1 cellular context compared by ENCODE assay signal in genomic region chr19:46984077-46985010, GRCh38.
TF ChIP-seq lines count a peak whose summit lies in the region.

No MANE protein-coding gene starts in this region.

TF ChIP-seq in HepG2, 621 proteins besides CTCF, POLR2A, EP300 and RAD21 (continues in another document):
- TF ChIP-seq ZBTB33 (CRISPR knock-in tag; IDR thresholded peaks at IDR 0.05), result peak; percentile 54; the same call in 1 of the 2 replicates
- TF ChIP-seq ZBTB43 (CRISPR knock-in tag; conservative IDR thresholded peaks at IDR 0.05), result no peak; the same call in 1 of the 2 replicates
- no peak for TF ChIP-seq ELK4 (CRISPR knock-in tag; IDR thresholded peaks at IDR 0.05; ENCODE audit: borderline replicate concordance)
- TF ChIP-seq KLF12 (CRISPR knock-in tag; IDR thresholded peaks at IDR 0.05; ENCODE audit: borderline replicate concordance), result no peak; the same call in 1 of the 2 replicates
- peak; percentile 67; the same call in 1 of the 2 replicates for TF ChIP-seq ZBED4 (CRISPR knock-in tag; IDR thresholded peaks at IDR 0.05; ENCODE audit: borderline replicate concordance)
- no peak for TF ChIP-seq TRIM22 (IDR thresholded peaks at IDR 0.05)
- no peak for TF ChIP-seq CHCHD3 (CRISPR knock-in tag; IDR thresholded peaks at IDR 0.05)
- TF ChIP-seq TBX2 (CRISPR knock-in tag; IDR thresholded peaks at IDR 0.05; ENCODE audit: borderline replicate concordance), result peak; percentile 96
- TF ChIP-seq ZNF724P (CRISPR knock-in tag; IDR thresholded peaks at IDR 0.05; ENCODE audit: borderline replicate concordance), result no peak
- no peak for TF ChIP-seq ZNF775 (CRISPR knock-in tag; IDR thresholded peaks at IDR 0.05; ENCODE audit: borderline replicate concordance)
- peak; percentile 69; the same call in 1 of the 2 replicates for TF ChIP-seq ZNF136 (CRISPR knock-in tag; IDR thresholded peaks at IDR 0.05; ENCODE audit: low read depth)
- no peak for TF ChIP-seq SNAPC2 (CRISPR knock-in tag; IDR thresholded peaks at IDR 0.05)
- 0 out of 2 replicates have a peak, but pooled peaks have one; percentile 14 for TF ChIP-seq ZNF709 (CRISPR knock-in tag; IDR thresholded peaks at IDR 0.05)
- 0 out of 2 replicates have a peak, but pooled peaks have one; percentile 52 for TF ChIP-seq ATF5 (CRISPR knock-in tag; IDR thresholded peaks at IDR 0.05; ENCODE audit: low read depth)
- no peak for TF ChIP-seq ZNF720 (CRISPR knock-in tag; IDR thresholded peaks at IDR 0.05)
- peak; percentile 74; the same call in 1 of the 2 replicates for TF ChIP-seq HNF4A (CRISPR knock-in tag; IDR thresholded peaks at IDR 0.05)
- no peak for TF ChIP-seq ZNF432 (CRISPR knock-in tag; IDR thresholded peaks at IDR 0.05; ENCODE audit: borderline replicate concordance)
- no peak for TF ChIP-seq ZBTB2 (CRISPR knock-in tag; IDR thresholded peaks at IDR 0.05; ENCODE audit: low read depth)
- 0 out of 2 replicates have a peak, but pooled peaks have one; percentile 63 for TF ChIP-seq ZNF614 (CRISPR knock-in tag; IDR thresholded peaks at IDR 0.05; ENCODE audit: borderline replicate concordance)
- TF ChIP-seq NCOA2 (CRISPR knock-in tag; IDR thresholded peaks at IDR 0.05), result peak; percentile 92
- peak; percentile 59; the same call in 1 of the 2 replicates for TF ChIP-seq JUN (CRISPR knock-in tag; IDR thresholded peaks at IDR 0.05)
- peak; percentile 87 for TF ChIP-seq PHF21A (CRISPR knock-in tag; IDR thresholded peaks at IDR 0.05)
- TF ChIP-seq FOXK2 (IDR thresholded peaks at IDR 0.05), result peak; percentile 83
- peak; percentile 80; the same call in 1 of the 2 replicates for TF ChIP-seq POGK (CRISPR knock-in tag; conservative IDR thresholded peaks at IDR 0.05)
- TF ChIP-seq HOXD1 (CRISPR knock-in tag; IDR thresholded peaks at IDR 0.05), result peak; percentile 87
- TF ChIP-seq HMG20A (CRISPR knock-in tag; IDR thresholded peaks at IDR 0.05; ENCODE audit: borderline replicate concordance), result peak; percentile 87
- TF ChIP-seq CENPX (CRISPR knock-in tag; IDR thresholded peaks at IDR 0.05), result no peak
- TF ChIP-seq NFYC (CRISPR knock-in tag; IDR thresholded peaks at IDR 0.05), result 0 out of 2 replicates have a peak, but pooled peaks have one; percentile 14
- no peak for TF ChIP-seq KLF11 (CRISPR knock-in tag; IDR thresholded peaks at IDR 0.05)
- no peak for TF ChIP-seq RBM22 (optimal IDR thresholded peaks at IDR 0.05; ENCODE audit: low read length)
- TF ChIP-seq FOXO4 (CRISPR knock-in tag; conservative IDR thresholded peaks at IDR 0.05), result no peak
- peak; percentile 45; the same call in 1 of the 2 replicates for TF ChIP-seq ZNF232 (CRISPR knock-in tag; IDR thresholded peaks at IDR 0.05; ENCODE audit: borderline replicate concordance)
- peak; percentile 11; the same call in 1 of the 2 replicates for TF ChIP-seq ZNF281 (CRISPR knock-in tag; IDR thresholded peaks at IDR 0.05; ENCODE audit: borderline replicate concordance)
- peak; percentile 84; the same call in 1 of the 2 replicates for TF ChIP-seq ZNF580 (CRISPR knock-in tag; IDR thresholded peaks at IDR 0.05; ENCODE audit: borderline replicate concordance, low read depth)
- 0 out of 2 replicates have a peak, but pooled peaks have one; percentile 50 for TF ChIP-seq ZNF562 (CRISPR knock-in tag; IDR thresholded peaks at IDR 0.05; ENCODE audit: borderline replicate concordance)
- no peak for TF ChIP-seq CERS6 (CRISPR knock-in tag; IDR thresholded peaks at IDR 0.05)
